ENCODE assay signal across 7 cellular contexts in genomic region chr1:8848663-8849386, GRCh38. TPM values are rescaled to one million over a fixed set of nuclear protein-coding genes. Genes with fewer than 3 reads are reported as not detected.
DNase-seq lines count a peak whose midpoint lies in the region; ATAC-seq and TF ChIP-seq lines count a peak whose summit lies in the region.

No MANE protein-coding gene starts in this region.

- H3K9me3 ChIP-seq in RWPE2 (ENCODE audit: severe bottlenecking), result no peaks in the 10 kb centered on the region

- peak; percentile 89 for ATAC-seq in RWPE2 (ENCODE audit: low read depth)
- peak; percentile 83 for ATAC-seq in foreskin keratinocyte

- no peaks in the 10 kb centered on the region for H3K36me3 ChIP-seq in RWPE2 (ENCODE audit: low read depth)

- H3K4me1 ChIP-seq in RWPE2 (ENCODE audit: insufficient read depth, poor library complexity, severe bottlenecking), result no peaks in the 10 kb centered on the region
- H3K4me1 ChIP-seq in foreskin keratinocyte, result no peaks in the 10 kb centered on the region

- peak; percentile 81 for DNase-seq in LoVo (ENCODE audit: low spot score)
- peak; percentile 83 for DNase-seq in RWPE2 (ENCODE audit: low spot score)
- peak; percentile 91 for DNase-seq in activated effector memory CD4-positive, alpha-beta T cell treated with anti-CD3 and anti-CD28 coated beads, Interleukin-2, amount 50 U/mL, for 16 hours
- DNase-seq in foreskin keratinocyte, result peak in 1 of 2 donors; percentile 55
- DNase-seq in occipital lobe (lab: John Stamatoyannopoulos, UW), result peak; percentile 77
- peak; percentile 84 for DNase-seq in stromal cell of bone marrow (ENCODE audit: low read depth)

- TF ChIP-seq CTCF in GM12874 (IDR thresholded peaks at IDR 0.05; ENCODE audit: insufficient read depth, low read depth, low read length) (peak; percentile 95), RWPE2 (IDR thresholded peaks at IDR 0.05; ENCODE audit: poor library complexity, severe bottlenecking) (peak; percentile 84), foreskin keratinocyte (conservative IDR thresholded peaks at IDR 0.05) (peak; percentile 95)

- H3K27me3 ChIP-seq in RWPE2 (ENCODE audit: insufficient read depth, poor library complexity, severe bottlenecking), result no peaks in the 10 kb centered on the region
- H3K27me3 ChIP-seq in foreskin keratinocyte, result peaks cover 6% of the 10 kb centered on the region

- H3K4me3 ChIP-seq in RWPE2 (ENCODE audit: severe bottlenecking), result no peak overlapping the region

- H3K27ac ChIP-seq in RWPE2 (ENCODE audit: poor library complexity, severe bottlenecking) (no peak overlapping the region), foreskin keratinocyte (no peak overlapping the region)

RNA-seq across cellular contexts. Expression of gene ENO1, which starts 29.7 kb away (rescaled TPM):
- total RNA-seq in foreskin keratinocyte, result 2,474 and 2,598 TPM in 2 replicates
- 2,513 and 2,566 TPM in 2 replicates for polyA plus RNA-seq in foreskin keratinocyte
- total RNA-seq in occipital lobe, result 260 TPM

RNA-seq across cellular contexts. Expression of gene RERE, which starts 31.4 kb away (rescaled TPM):
- total RNA-seq in foreskin keratinocyte (20.5 and 23.1 TPM in 2 replicates), occipital lobe (1,292 TPM)
- 7.6 and 9.9 TPM in 2 replicates for polyA plus RNA-seq in foreskin keratinocyte

Comparison
In these comparisons a context has a peak if more than half of its experiments do, and no peak if none do; other contexts are left out.
1. RNA of gene RERE, which starts 31.4 kb away (total RNA-seq): 1,292 TPM in occipital lobe (single experiment); 20.5 to 23.1 TPM in foreskin keratinocyte; every median in the first group is over 10 times any median in the second.
2. Peak in every context shown above with its lines, with median percentiles within 50 percentile points of each other: CTCF ChIP-seq.